Comparison of ENCODE assay signal across 11 cellular contexts in the genomic region with DNA sequence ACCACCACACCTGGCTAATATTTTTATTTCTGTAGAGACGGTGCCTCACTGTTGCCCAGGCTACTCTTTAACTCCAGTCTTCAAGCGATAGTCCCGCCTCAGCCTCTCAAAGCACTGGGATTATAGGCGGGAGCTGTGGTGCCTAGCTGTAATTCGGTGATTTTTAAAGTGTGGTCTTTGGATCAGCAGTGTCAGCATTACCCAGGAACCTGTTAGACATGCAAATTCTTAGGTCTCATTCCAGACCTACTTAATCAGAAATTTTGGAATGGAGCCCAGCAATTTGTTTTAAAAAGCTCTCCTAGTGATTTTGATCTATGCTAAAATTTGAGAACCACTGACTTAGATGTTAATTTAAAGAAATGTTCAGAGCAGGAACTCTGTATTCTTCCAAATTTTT. TPM values are rescaled to one million over a fixed set of nuclear protein-coding genes. Genes with fewer than 3 reads are reported as not detected.
DNase-seq lines count a peak whose midpoint lies in the region; ATAC-seq lines count a peak whose summit lies in the region.
"Had no signal": no experiment of that assay in that cellular context is flagged by ENCODE, and none has a peak within 500 bp of the region (broad histone marks: within the 10 kb centered on the region; RNA-seq: fewer than 3 reads in every experiment).

No MANE protein-coding gene starts in this region.

- no peak overlapping the region for H3K4me3 ChIP-seq in skeletal muscle cell (ENCODE audit: low read depth, low read length)
- H3K4me3 ChIP-seq: dorsolateral prefrontal cortex, prostate gland had no signal

- DNase-seq in GM04504 (ENCODE audit: low read depth) (peak; percentile 44), RPMI7951 (ENCODE audit: low read depth) (peak; percentile 71), fibroblast of peridontal ligament (ENCODE audit: extremely low read depth) (peak; percentile 77), skeletal muscle cell (ENCODE audit: low read depth) (peak; percentile 30), OCI-M1 (lab: John Stamatoyannopoulos, UW) (no peak)
- DNase-seq: dorsolateral prefrontal cortex, Karpas-422 had no signal

- ATAC-seq in HG02610 (IDR thresholded peaks at IDR 0.05; ENCODE audit: unreplicated experiment) (no peak), HG03039 (IDR thresholded peaks at IDR 0.05; ENCODE audit: unreplicated experiment) (no peak), GM18517 (IDR thresholded peaks at IDR 0.05; ENCODE audit: unreplicated experiment) (no peak)

RNA-seq across cellular contexts. Expression of a gene that starts 51.9 kb away (rescaled TPM):
- 107 and 115 TPM in 2 replicates for total RNA-seq in RPMI7951 (2014; rRNA removed; shearing (Covaris generic))
